Comparison of ENCODE assay signal across 29 cellular contexts in genomic region chr10:109328001-109328400, GRCh38.
"Had no signal": no experiment of that assay in that cellular context is flagged by ENCODE, and none has a peak within 500 bp of the region (broad histone marks: within the 10 kb centered on the region; RNA-seq: fewer than 3 reads in every experiment).

No MANE protein-coding gene starts in this region.

- H3K9me3 Mint-ChIP-seq: activated naive CD8-positive, alpha-beta T cell treated with anti-CD3 and anti-CD28 coated beads, Interleukin-2, amount 10 ng/mL, durations not matched to agents 7 days and 5 days; mesothelial cell of epicardium; stimulated activated naive CD8-positive, alpha-beta T cell treated with anti-CD3 and anti-CD28 coated beads, Interleukin-15, Interleukin-2, amounts not matched to agents 100 ng/mL and 50 ng/mL, for 24 hours; T-helper 1 cell treated with Interleukin-12 subunit alpha and Interleukin-12 subunit beta and Interleukin-4 antibody, amounts not matched to agents 30 μg/mL and 1 μg/mL, for 36 hours had no signal

- DNase-seq: activated CD4-positive, alpha-beta memory T cell treated with anti-CD3 and anti-CD28 coated beads, Interleukin-2, amount 10 ng/mL, durations not matched to agents 7 days and 5 days; activated CD4-positive, alpha-beta T cell treated with anti-CD3 and anti-CD28 coated beads for 1 hour; activated CD4-positive, alpha-beta T cell treated with anti-CD3 and anti-CD28 coated beads, Interleukin-2, amount 10 ng/mL, durations not matched to agents 7 days and 5 days; activated CD8-positive, alpha-beta memory T cell treated with anti-CD3 and anti-CD28 coated beads, Interleukin-2, amount 50 U/mL, for 48 hours; activated gamma-delta T cell; activated naive CD4-positive, alpha-beta T cell treated with anti-CD3 and anti-CD28 coated beads, Interleukin-2, amount 10 ng/mL, durations not matched to agents 7 days and 5 days; activated naive CD8-positive, alpha-beta T cell treated with anti-CD3 and anti-CD28 coated beads, Interleukin-2, amount 10 ng/mL, durations not matched to agents 7 days and 5 days; activated T-cell treated with anti-CD3 and anti-CD28 coated beads, Interleukin-2, amount 50 U/mL, for 24 hours; caudate nucleus; cortex of kidney; effector memory CD8-positive, alpha-beta T cell; foreskin melanocyte; left cardiac atrium; naive B cell; occipital lobe; psoas muscle; sigmoid colon; small intestine; stimulated activated CD4-positive, alpha-beta T cell treated with anti-CD3 and anti-CD28 coated beads, Interleukin-4, amount 100 ng/mL, for 24 hours; substantia nigra; T1000; upper lobe of right lung had no signal

- H3K4me1 Mint-ChIP-seq: activated CD4-positive, alpha-beta memory T cell treated with anti-CD3 and anti-CD28 coated beads, Interleukin-2, amount 10 ng/mL, durations not matched to agents 7 days and 5 days; activated CD4-positive, alpha-beta T cell treated with anti-CD3 and anti-CD28 coated beads, Interleukin-2, amount 10 ng/mL, durations not matched to agents 7 days and 5 days; activated naive CD4-positive, alpha-beta T cell treated with anti-CD3 and anti-CD28 coated beads, Interleukin-2, amount 10 ng/mL, durations not matched to agents 7 days and 5 days; activated naive CD8-positive, alpha-beta T cell treated with anti-CD3 and anti-CD28 coated beads, Interleukin-2, amount 10 ng/mL, durations not matched to agents 7 days and 5 days; mesothelial cell of epicardium; naive B cell; stimulated activated effector memory CD8-positive, alpha-beta T cell treated with anti-CD3 and anti-CD28 coated beads, Interleukin-12 subunit alpha, Interleukin-12 subunit beta, amount 100 ng/mL, for 72 hours had no signal

- H3K27ac Mint-ChIP-seq: activated CD4-positive, alpha-beta memory T cell treated with anti-CD3 and anti-CD28 coated beads, Interleukin-2, amount 10 ng/mL, durations not matched to agents 7 days and 5 days; activated CD4-positive, alpha-beta T cell treated with anti-CD3 and anti-CD28 coated beads, Interleukin-2, amount 10 ng/mL, durations not matched to agents 7 days and 5 days; activated naive CD4-positive, alpha-beta T cell treated with anti-CD3 and anti-CD28 coated beads, Interleukin-2, amount 10 ng/mL, durations not matched to agents 7 days and 5 days; activated naive CD8-positive, alpha-beta T cell treated with anti-CD3 and anti-CD28 coated beads, Interleukin-2, amount 10 ng/mL, durations not matched to agents 7 days and 5 days; activated T-cell treated with anti-CD3 and anti-CD28 coated beads, Interleukin-2, amount 50 U/mL, for 24 hours; effector memory CD8-positive, alpha-beta T cell; mesothelial cell of epicardium; naive B cell; stimulated activated effector memory CD8-positive, alpha-beta T cell treated with anti-CD3 and anti-CD28 coated beads, Interleukin-12 subunit alpha, Interleukin-12 subunit beta, amount 100 ng/mL, for 72 hours; stimulated activated naive CD8-positive, alpha-beta T cell treated with anti-CD3 and anti-CD28 coated beads, Interleukin-15, Interleukin-2, amounts not matched to agents 100 ng/mL and 50 ng/mL, for 24 hours; T-helper 1 cell treated with Interleukin-12 subunit alpha and Interleukin-12 subunit beta and Interleukin-4 antibody, amounts not matched to agents 30 μg/mL and 1 μg/mL, for 36 hours had no signal

- H3K27ac ChIP-seq: esophagus muscularis mucosa, hepatocyte, parathyroid adenoma, psoas muscle, sigmoid colon, upper lobe of right lung had no signal

- H3K4me3 Mint-ChIP-seq: activated CD4-positive, alpha-beta memory T cell treated with anti-CD3 and anti-CD28 coated beads, Interleukin-2, amount 10 ng/mL, durations not matched to agents 7 days and 5 days; activated CD4-positive, alpha-beta T cell treated with anti-CD3 and anti-CD28 coated beads, Interleukin-2, amount 10 ng/mL, durations not matched to agents 7 days and 5 days; activated naive CD4-positive, alpha-beta T cell treated with anti-CD3 and anti-CD28 coated beads, Interleukin-2, amount 10 ng/mL, durations not matched to agents 7 days and 5 days; activated naive CD8-positive, alpha-beta T cell treated with anti-CD3 and anti-CD28 coated beads, Interleukin-2, amount 10 ng/mL, durations not matched to agents 7 days and 5 days; activated T-cell treated with anti-CD3 and anti-CD28 coated beads, Interleukin-2, amount 50 U/mL, for 24 hours; effector memory CD8-positive, alpha-beta T cell; mesothelial cell of epicardium; naive B cell; stimulated activated effector memory CD8-positive, alpha-beta T cell treated with anti-CD3 and anti-CD28 coated beads, Interleukin-12 subunit alpha, Interleukin-12 subunit beta, amount 100 ng/mL, for 72 hours; stimulated activated naive CD8-positive, alpha-beta T cell treated with anti-CD3 and anti-CD28 coated beads, Interleukin-15, Interleukin-2, amounts not matched to agents 100 ng/mL and 50 ng/mL, for 24 hours; T-helper 1 cell treated with Interleukin-12 subunit alpha and Interleukin-12 subunit beta and Interleukin-4 antibody, amounts not matched to agents 30 μg/mL and 1 μg/mL, for 36 hours had no signal

- H3K36me3 Mint-ChIP-seq: activated naive CD4-positive, alpha-beta T cell treated with anti-CD3 and anti-CD28 coated beads, Interleukin-2, amount 10 ng/mL, durations not matched to agents 7 days and 5 days; activated naive CD8-positive, alpha-beta T cell treated with anti-CD3 and anti-CD28 coated beads, Interleukin-2, amount 10 ng/mL, durations not matched to agents 7 days and 5 days; mesothelial cell of epicardium; naive B cell; stimulated activated effector memory CD8-positive, alpha-beta T cell treated with anti-CD3 and anti-CD28 coated beads, Interleukin-12 subunit alpha, Interleukin-12 subunit beta, amount 100 ng/mL, for 72 hours had no signal

- ATAC-seq: effector memory CD8-positive, alpha-beta T cell; left cardiac atrium; psoas muscle; stimulated activated effector memory CD8-positive, alpha-beta T cell treated with anti-CD3 and anti-CD28 coated beads, Interleukin-12 subunit alpha, Interleukin-12 subunit beta, amount 100 ng/mL, for 72 hours; upper lobe of right lung had no signal

- H3K4me3 ChIP-seq: esophagus muscularis mucosa, hepatocyte, psoas muscle, sigmoid colon, upper lobe of right lung had no signal

- H3K27me3 Mint-ChIP-seq: activated CD4-positive, alpha-beta memory T cell treated with anti-CD3 and anti-CD28 coated beads, Interleukin-2, amount 10 ng/mL, durations not matched to agents 7 days and 5 days; activated CD4-positive, alpha-beta T cell treated with anti-CD3 and anti-CD28 coated beads, Interleukin-2, amount 10 ng/mL, durations not matched to agents 7 days and 5 days; activated naive CD4-positive, alpha-beta T cell treated with anti-CD3 and anti-CD28 coated beads, Interleukin-2, amount 10 ng/mL, durations not matched to agents 7 days and 5 days; activated naive CD8-positive, alpha-beta T cell treated with anti-CD3 and anti-CD28 coated beads, Interleukin-2, amount 10 ng/mL, durations not matched to agents 7 days and 5 days; activated T-cell treated with anti-CD3 and anti-CD28 coated beads, Interleukin-2, amount 50 U/mL, for 24 hours; effector memory CD8-positive, alpha-beta T cell; naive B cell; stimulated activated naive CD8-positive, alpha-beta T cell treated with anti-CD3 and anti-CD28 coated beads, Interleukin-15, Interleukin-2, amounts not matched to agents 100 ng/mL and 50 ng/mL, for 24 hours had no signal
